Comparison of ENCODE assay signal across 15 cellular contexts in the genomic region with DNA sequence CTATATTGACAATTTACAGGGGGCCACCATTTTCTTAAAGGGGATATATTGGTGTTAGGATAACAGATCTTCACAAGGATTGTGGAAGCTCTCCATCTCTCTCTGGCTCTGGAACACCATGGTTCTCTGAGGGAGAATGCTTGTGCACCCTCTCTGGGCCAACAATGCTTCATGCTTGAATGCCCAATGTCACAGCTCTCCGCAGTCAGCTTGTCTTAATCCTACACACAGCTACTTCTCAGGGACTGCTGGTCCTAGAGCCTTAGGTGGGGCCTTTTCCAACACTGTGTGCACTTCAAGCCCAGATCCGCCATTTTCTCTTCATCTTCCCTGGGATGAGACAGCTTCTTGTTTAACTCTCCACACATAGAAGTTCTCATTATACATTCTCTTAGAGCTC. TPM values are rescaled to one million over a fixed set of nuclear protein-coding genes. Genes with fewer than 3 reads are reported as not detected.
"Had no signal": no experiment of that assay in that cellular context is flagged by ENCODE, and none has a peak within 500 bp of the region (broad histone marks: within the 10 kb centered on the region; RNA-seq: fewer than 3 reads in every experiment).

No MANE protein-coding gene starts in this region.

- H3K36me3 ChIP-seq: breast epithelium, right lobe of liver, tibial nerve had no signal

- H3K27ac Mint-ChIP-seq: activated B cell treated with CpG ODN at 0.5 μM for 24 hours; activated naive CD4-positive, alpha-beta T cell treated with anti-CD3 and anti-CD28 coated beads for 36 hours; activated naive CD8-positive, alpha-beta T cell treated with anti-CD3 and anti-CD28 coated beads, Interleukin-2, amount 50 U/mL, for 24 hours; natural killer cell treated with Interleukin-12 subunit alpha and Interleukin-12 subunit beta and Interleukin-15 and Interleukin-18, amount 100 ng/mL, for 72 hours; progenitor cell of endocrine pancreas; stimulated activated naive B cell treated with anti-CD40 and anti-IgM and Interleukin-4, amounts not matched to agents 10 μg/mL and 1 μg/mL and 100 μg/mL, for 72 hours had no signal

- H3K4me1 Mint-ChIP-seq: activated B cell treated with CpG ODN at 0.5 μM for 24 hours; activated naive CD8-positive, alpha-beta T cell treated with anti-CD3 and anti-CD28 coated beads, Interleukin-2, amount 50 U/mL, for 24 hours; stimulated activated naive B cell treated with anti-CD40 and anti-IgM and Interleukin-4, amounts not matched to agents 10 μg/mL and 1 μg/mL and 100 μg/mL, for 72 hours had no signal

- H3K27me3 ChIP-seq: breast epithelium, dorsolateral prefrontal cortex, right lobe of liver, tibial nerve had no signal

- H3K27ac ChIP-seq: breast epithelium, right lobe of liver had no signal

- H3K9me3 ChIP-seq: right lobe of liver had no signal

- H3K4me1 ChIP-seq: right lobe of liver had no signal

- FAIRE-seq: endometrium, TTC549 had no signal

- H3K4me3 ChIP-seq: breast epithelium, dorsolateral prefrontal cortex, right lobe of liver, tibial nerve had no signal

- DNase-seq: activated B cell treated with CpG ODN at 0.5 μM for 24 hours; activated CD4-positive, alpha-beta T cell treated with anti-CD3 and anti-CD28 coated beads, Interleukin-2, amount 50 U/mL, for 1 hour; activated naive CD8-positive, alpha-beta T cell treated with anti-CD3 and anti-CD28 coated beads, Interleukin-2, amount 50 U/mL, for 24 hours; mesenchymal stem cell; stimulated activated CD4-positive, alpha-beta T cell treated with anti-CD3 and anti-CD28 coated beads, Interleukin-4, amount 100 ng/mL, for 1 hour; stimulated activated naive B cell treated with anti-CD40 and anti-IgM and Interleukin-4, amounts not matched to agents 10 μg/mL and 1 μg/mL and 100 μg/mL, for 72 hours had no signal

- H3K36me3 Mint-ChIP-seq: stimulated activated naive B cell treated with anti-CD40 and anti-IgM and Interleukin-4, amounts not matched to agents 10 μg/mL and 1 μg/mL and 100 μg/mL, for 72 hours had no signal

- H3K4me3 Mint-ChIP-seq: activated B cell treated with CpG ODN at 0.5 μM for 24 hours; activated naive CD4-positive, alpha-beta T cell treated with anti-CD3 and anti-CD28 coated beads for 36 hours; activated naive CD8-positive, alpha-beta T cell treated with anti-CD3 and anti-CD28 coated beads, Interleukin-2, amount 50 U/mL, for 24 hours; natural killer cell treated with Interleukin-12 subunit alpha and Interleukin-12 subunit beta and Interleukin-15 and Interleukin-18, amount 100 ng/mL, for 72 hours; stimulated activated naive B cell treated with anti-CD40 and anti-IgM and Interleukin-4, amounts not matched to agents 10 μg/mL and 1 μg/mL and 100 μg/mL, for 72 hours had no signal

- ATAC-seq: activated naive CD8-positive, alpha-beta T cell treated with anti-CD3 and anti-CD28 coated beads, Interleukin-2, amount 50 U/mL, for 24 hours; right lobe of liver; stimulated activated naive B cell treated with anti-CD40 and anti-IgM and Interleukin-4, amounts not matched to agents 10 μg/mL and 1 μg/mL and 100 μg/mL, for 72 hours had no signal

RNA-seq across cellular contexts. Expression of a gene that starts 6.9 kb away (rescaled TPM):
- total RNA-seq: activated B cell treated with CpG ODN at 0.5 μM for 24 hours; activated naive CD4-positive, alpha-beta T cell treated with anti-CD3 and anti-CD28 coated beads for 36 hours; natural killer cell treated with Interleukin-12 subunit alpha and Interleukin-12 subunit beta and Interleukin-15 and Interleukin-18, amount 100 ng/mL, for 72 hours had no signal

RNA-seq across cellular contexts. Expression of a gene that starts 43.6 kb away (rescaled TPM):
- total RNA-seq: activated B cell treated with CpG ODN at 0.5 μM for 24 hours had no signal
